In the genomic region with DNA sequence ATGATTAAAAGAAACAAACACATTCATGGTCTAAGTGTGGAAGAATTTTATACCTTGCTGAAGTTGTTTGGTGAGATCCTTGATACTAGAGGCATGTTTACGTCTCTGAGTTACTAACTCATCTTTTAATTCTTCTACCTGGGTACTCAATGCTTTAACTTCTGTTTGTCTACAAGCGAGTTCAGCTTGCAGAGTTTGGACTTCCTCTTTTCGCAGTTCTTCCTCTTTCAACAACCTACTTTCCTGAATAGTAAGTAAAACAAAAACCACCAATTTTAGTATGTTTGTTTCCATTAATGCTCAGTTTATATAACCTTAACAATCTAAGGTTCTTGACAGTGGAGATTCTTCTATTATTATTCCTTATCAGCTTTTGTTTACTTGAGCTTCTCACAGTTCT, we compare ENCODE assay signal across 15 cellular contexts. TPM values are rescaled to one million over a fixed set of nuclear protein-coding genes. Genes with fewer than 3 reads are reported as not detected.
DNase-seq lines count a peak whose midpoint lies in the region; ATAC-seq, FAIRE-seq and TF ChIP-seq lines count a peak whose summit lies in the region.
"Had no signal": no experiment of that assay in that cellular context is flagged by ENCODE, and none has a peak within 500 bp of the region (broad histone marks: within the 10 kb centered on the region; RNA-seq: fewer than 3 reads in every experiment).

No MANE protein-coding gene starts in this region.

- no peaks in the 10 kb centered on the region for H3K79me2 ChIP-seq in K562 (ENCODE audit: control insufficient read depth, insufficient read depth, low read length)

- no peaks in the 10 kb centered on the region for H3K27me3 Mint-ChIP-seq in CD8-positive, alpha-beta memory T cell
- no peaks in the 10 kb centered on the region for H3K27me3 Mint-ChIP-seq in T-helper 2 cell treated with Interferon-gamma antibody and Interleukin-4, amounts not matched to agents 5 μg/mL and 100 μg/mL, for 36 hours (ENCODE audit: low read depth)
- no peaks in the 10 kb centered on the region for H3K27me3 Mint-ChIP-seq in CD4-positive, alpha-beta T cell
- H3K27me3 Mint-ChIP-seq: activated naive CD8-positive, alpha-beta T cell treated with anti-CD3 and anti-CD28 coated beads for 36 hours had no signal

- 54% methylated on average over 3 of the region's 3 CpGs for WGBS in K562 (ENCODE audit: insufficient coverage, low coverage, missing lambda C conversion rate)

- no peak overlapping the region for H3K9ac ChIP-seq in K562 (ENCODE audit: insufficient read depth in 1 of 2, low read depth in 2 of 2, low read length in 2 of 2)

- no peak overlapping the region for H3K4me2 ChIP-seq in K562 (ENCODE audit: insufficient read depth, low read length)

- H3K4me3 Mint-ChIP-seq in CD8-positive, alpha-beta memory T cell: no peak overlapping the region
- no peak overlapping the region for H3K4me3 Mint-ChIP-seq in T-helper 2 cell treated with Interferon-gamma antibody and Interleukin-4, amounts not matched to agents 5 μg/mL and 100 μg/mL, for 36 hours
- H3K4me3 Mint-ChIP-seq in CD4-positive, alpha-beta T cell: no peak overlapping the region
- H3K4me3 Mint-ChIP-seq: activated naive CD8-positive, alpha-beta T cell treated with anti-CD3 and anti-CD28 coated beads for 36 hours; WTC11 had no signal

- TF ChIP-seq CTCF in K562 (IDR thresholded peaks at IDR 0.05 in 2 of 3, conservative IDR thresholded peaks at IDR 0.05 in 1 of 3; ENCODE audit: insufficient read depth in 2 of 3, low read depth in 1 of 3, low read length in 3 of 3): no peak
- no peak for TF ChIP-seq CTCF in CD4-positive, alpha-beta T cell (IDR thresholded peaks at IDR 0.05)

- no peaks in the 10 kb centered on the region for H3K9me3 ChIP-seq in K562 (replicated peaks; ENCODE audit: control insufficient read depth, insufficient read depth, low read depth, low read length)
- H3K9me3 ChIP-seq in CD8-positive, alpha-beta memory T cell (ENCODE audit: low read length): no peaks in the 10 kb centered on the region
- no peaks in the 10 kb centered on the region for H3K9me3 ChIP-seq in CD4-positive, alpha-beta T cell (ENCODE audit: control insufficient read depth, low read length)
- H3K9me3 ChIP-seq: prostate gland, tibial artery had no signal

- no peak for TF ChIP-seq EP300 in K562 (IDR thresholded peaks at IDR 0.05; ENCODE audit: low read length)

- no peak for TF ChIP-seq POLR2A in K562 (conservative IDR thresholded peaks at IDR 0.05)

- no peak overlapping the region for H2AFZ ChIP-seq in K562 (ENCODE audit: low read depth, low read length)

- TF ChIP-seq RAD21 in K562 (CRISPR knock-in tag; conservative IDR thresholded peaks at IDR 0.05 in 1 of 2, IDR thresholded peaks at IDR 0.05 in 1 of 2): no peak

- H3K27me3 ChIP-seq in K562 (ENCODE audit: control insufficient read depth in 2 of 2, insufficient read depth in 2 of 2, low read length in 2 of 2): no peaks in the 10 kb centered on the region
- no peaks in the 10 kb centered on the region for H3K27me3 ChIP-seq in CD8-positive, alpha-beta memory T cell (ENCODE audit: insufficient read depth, low read length, poor library complexity, severe bottlenecking)
- no peaks in the 10 kb centered on the region for H3K27me3 ChIP-seq in CD4-positive, alpha-beta T cell (ENCODE audit: control insufficient read depth, insufficient read depth, low read length)
- H3K27me3 ChIP-seq: tibial artery had no signal

- H3K4me1 Mint-ChIP-seq in CD8-positive, alpha-beta memory T cell: no peaks in the 10 kb centered on the region
- H3K4me1 Mint-ChIP-seq in T-helper 2 cell treated with Interferon-gamma antibody and Interleukin-4, amounts not matched to agents 5 μg/mL and 100 μg/mL, for 36 hours (ENCODE audit: low read depth): peaks cover 3% of the 10 kb centered on the region
- no peaks in the 10 kb centered on the region for H3K4me1 Mint-ChIP-seq in CD4-positive, alpha-beta T cell (ENCODE audit: low read depth)
- H3K4me1 Mint-ChIP-seq: activated naive CD8-positive, alpha-beta T cell treated with anti-CD3 and anti-CD28 coated beads for 36 hours; WTC11 had no signal

- no peak overlapping the region for H3K4me3 ChIP-seq in K562
- H3K4me3 ChIP-seq in CD8-positive, alpha-beta memory T cell (ENCODE audit: low read length): no peak overlapping the region
- H3K4me3 ChIP-seq: prostate gland, tibial artery had no signal

- no peaks in the 10 kb centered on the region for H3K9me1 ChIP-seq in K562 (ENCODE audit: control insufficient read depth, insufficient read depth, low read length)

- no peaks in the 10 kb centered on the region for H3K9me3 Mint-ChIP-seq in CD8-positive, alpha-beta memory T cell
- no peaks in the 10 kb centered on the region for H3K9me3 Mint-ChIP-seq in T-helper 2 cell treated with Interferon-gamma antibody and Interleukin-4, amounts not matched to agents 5 μg/mL and 100 μg/mL, for 36 hours
- H3K9me3 Mint-ChIP-seq in CD4-positive, alpha-beta T cell: no peaks in the 10 kb centered on the region
- H3K9me3 Mint-ChIP-seq: activated naive CD8-positive, alpha-beta T cell treated with anti-CD3 and anti-CD28 coated beads for 36 hours; WTC11 had no signal

- DNase-seq in K562 (ENCODE audit: extremely low read depth in 1 of 4, low spot score in 3 of 4) (no peak), HTR-8/SVneo (ENCODE audit: insufficient read length, low spot score) (no peak)
- no peak for DNase-seq in CD8-positive, alpha-beta memory T cell
- DNase-seq in T-helper 2 cell treated with Interferon-gamma antibody and Interleukin-4, amounts not matched to agents 5 μg/mL and 100 μg/mL, for 36 hours (ENCODE audit: low spot score): no peak
- DNase-seq in CD4-positive, alpha-beta T cell: no peak
- DNase-seq: activated naive CD8-positive, alpha-beta T cell treated with anti-CD3 and anti-CD28 coated beads for 36 hours; dermis blood vessel endothelial cell; NCI-H1105; stimulated activated CD4-positive, alpha-beta T cell treated with anti-CD3 and anti-CD28 coated beads, Interleukin-4, amount 100 ng/mL, for 4 hours; tibial artery had no signal

- H4K20me1 ChIP-seq in K562 (replicated peaks; ENCODE audit: control insufficient read depth, insufficient read depth, low read length): no peaks in the 10 kb centered on the region

- H3K36me3 Mint-ChIP-seq in CD8-positive, alpha-beta memory T cell: peaks cover 9 to 85% (median 49%) of the 10 kb centered on the region in 3 donors
- peaks cover 46% of the 10 kb centered on the region for H3K36me3 Mint-ChIP-seq in T-helper 2 cell treated with Interferon-gamma antibody and Interleukin-4, amounts not matched to agents 5 μg/mL and 100 μg/mL, for 36 hours (ENCODE audit: low read depth)
- peaks cover 93% of the 10 kb centered on the region for H3K36me3 Mint-ChIP-seq in CD4-positive, alpha-beta T cell (ENCODE audit: low read depth)

- peak overlapping the region in 1 of 8 donors; percentile 33 for H3K27ac Mint-ChIP-seq in CD8-positive, alpha-beta memory T cell
- no peak overlapping the region for H3K27ac Mint-ChIP-seq in T-helper 2 cell treated with Interferon-gamma antibody and Interleukin-4, amounts not matched to agents 5 μg/mL and 100 μg/mL, for 36 hours
- H3K27ac Mint-ChIP-seq in CD4-positive, alpha-beta T cell: no peak overlapping the region
- H3K27ac Mint-ChIP-seq: activated naive CD8-positive, alpha-beta T cell treated with anti-CD3 and anti-CD28 coated beads for 36 hours; WTC11 had no signal

- POLR2A ChIA-PET in K562 (lab: Yijun Ruan, JAX): interaction anchor here (0.6 kb wide), 1 partner anchor 143 kb away, joined by 4 read pairs; no protein-coding TSS in a partner anchor
- POLR2A ChIA-PET in CD8-positive, alpha-beta memory T cell (lab: Charles Lee): no interaction called here
- POLR2A ChIA-PET in CD4-positive, alpha-beta T cell (lab: Charles Lee): no interaction called here

- CTCF ChIA-PET in K562 (lab: Yijun Ruan, JAX; ENCODE audit: low intra/inter-chr PET ratio): no interaction called here
- CTCF ChIA-PET in CD8-positive, alpha-beta memory T cell (lab: Charles Lee): no interaction called here
- CTCF ChIA-PET in CD4-positive, alpha-beta T cell (lab: Charles Lee): interaction anchor here (0.6 kb wide), 1 partner anchor 10 kb away, joined by 3 read pairs; no protein-coding TSS in a partner anchor

- no TSS peak for BruUV-seq in K562 (replicated peaks; lab: Mats Ljungman, UMichigan)

- H3K36me3 ChIP-seq in K562 (ENCODE audit: control insufficient read depth, insufficient read depth, low read length): peaks cover 7% of the 10 kb centered on the region; the same call in 2 of the 3 replicates
- peaks cover 46% of the 10 kb centered on the region for H3K36me3 ChIP-seq in CD8-positive, alpha-beta memory T cell (ENCODE audit: insufficient read depth, low read length)
- H3K36me3 ChIP-seq: prostate gland had no signal

- FAIRE-seq in K562 (lab: Jason Lieb, UNC) (peak; percentile 26), HTR-8/SVneo (lab: Jason Lieb, UNC) (no peak)

- ATAC-seq in GM18502 (IDR thresholded peaks at IDR 0.05; ENCODE audit: poor library complexity, unreplicated experiment) (peak; percentile 72), GM21423 (IDR thresholded peaks at IDR 0.05; ENCODE audit: unreplicated experiment) (peak; percentile 91), HG03460 (IDR thresholded peaks at IDR 0.05; ENCODE audit: unreplicated experiment) (peak; percentile 80), K562 (no peak)
- ATAC-seq in CD4-positive, alpha-beta T cell (ENCODE audit: poor library complexity): no peak
- ATAC-seq: WTC11 had no signal

- no peak overlapping the region for H3K27ac ChIP-seq in K562 (ENCODE audit: extremely low read depth, low read depth, low read length)
- no peak overlapping the region for H3K27ac ChIP-seq in CD8-positive, alpha-beta memory T cell (ENCODE audit: low read depth, low read length)
- no peak overlapping the region for H3K27ac ChIP-seq in CD4-positive, alpha-beta T cell (ENCODE audit: low read depth, low read length)
- H3K27ac ChIP-seq: prostate gland, tibial artery had no signal

- H3K4me1 ChIP-seq in K562 (replicated peaks in 1 of 2; ENCODE audit: control insufficient read depth in 2 of 2, insufficient read depth in 2 of 2, low read length in 2 of 2): no peaks in the 10 kb centered on the region
- no peaks in the 10 kb centered on the region for H3K4me1 ChIP-seq in CD8-positive, alpha-beta memory T cell (ENCODE audit: insufficient read depth, low read length)
- H3K4me1 ChIP-seq: prostate gland, tibial artery had no signal

- in situ Hi-C loops in K562 (cut with MboI): no loop called here

- intact Hi-C loops in K562 (cut with micrococcal nuclease): no loop called here
- intact Hi-C loops in CD4-positive, alpha-beta T cell (cut with DNase I, micrococcal nuclease): no loop called here

RNA-seq across cellular contexts. Expression of a gene that starts 42.9 kb away (rescaled TPM):
- total RNA-seq in K562 (2011; cell fraction: chromatin; rRNA removed; ENCODE audit: low replicate concordance): 6.9 and 39.4 TPM in 2 replicates
- 3.7 and 5.5 TPM in 2 replicates for total RNA-seq in K562 (2011; cell fraction: nucleolus; rRNA removed)
- 9.8 and 21.8 TPM in 2 replicates for total RNA-seq in K562 (2011; cell fraction: nucleoplasm; rRNA removed)
- 2.5 and 7.5 TPM in 2 replicates for total RNA-seq in K562 (2014; rRNA removed)
- 6.2 and 8.3 TPM in 2 replicates for total RNA-seq in K562 (2014; rRNA removed; fragmentation: Illumina TruSeq; extraction: Trizol)
- total RNA-seq in K562 (2015; rRNA removed; fragmentation: Illumina TruSeq; extraction: Trizol): 4.7 and 5.5 TPM in 2 replicates
- total RNA-seq in K562 (2021): 3.3 and 3.8 TPM in 2 replicates
- 5.4 and 7.1 TPM in 2 replicates for polyA plus RNA-seq in K562 (2011; rRNA removed)
- polyA plus RNA-seq in K562 (2011; cell fraction: cytosol; rRNA removed): 0.57 and 2.1 TPM in 2 replicates
- polyA plus RNA-seq in K562 (2011; cell fraction: nucleus; rRNA removed): 3.4 and 5.4 TPM in 2 replicates
- 2.5 and 4.1 TPM in 2 replicates for polyA plus RNA-seq in K562 (2012)
- 4.1 and 4.7 TPM in 2 replicates for polyA plus RNA-seq in K562 (2014; fragmentation: Illumina TruSeq; extraction: Trizol)
- polyA plus RNA-seq in K562 (2014; fragmentation: Nextera tagmentation; extraction: Ambion mirVana): 1 to 10 TPM; 2.0 to 2.6 TPM
- polyA plus RNA-seq in K562 (2014; rRNA removed): 2.5 and 3.6 TPM in 2 replicates
- 9.6 and 18.2 TPM in 2 replicates for polyA minus RNA-seq in K562 (2011; rRNA and poly(A)+ RNA removed)
- 1.5 and 2.2 TPM in 2 replicates for polyA minus RNA-seq in K562 (2011; cell fraction: cytosol; rRNA and poly(A)+ RNA removed)
- polyA minus RNA-seq in K562 (2011; cell fraction: nucleus; rRNA and poly(A)+ RNA removed): 6.2 and 17.5 TPM in 2 replicates
- 10 to 100 TPM; 11.3 to 14.0 TPM for total RNA-seq in CD8-positive, alpha-beta memory T cell
- polyA plus RNA-seq in CD8-positive, alpha-beta memory T cell: 24.9 TPM
- total RNA-seq in CD4-positive, alpha-beta T cell: 10 to 100 TPM; 55.0 to 55.9 TPM

RNA-seq across cellular contexts. Expression of a gene that starts 48.1 kb away (rescaled TPM):
- total RNA-seq in K562 (2011; cell fraction: chromatin; rRNA removed; ENCODE audit: low replicate concordance): not detected in 2 replicates
- total RNA-seq in K562 (2011; cell fraction: nucleolus; rRNA removed): not detected in 2 replicates
- not detected in 2 replicates for total RNA-seq in K562 (2011; cell fraction: nucleoplasm; rRNA removed)
- total RNA-seq in K562 (2014; rRNA removed): not detected in 2 replicates
- not detected in 2 replicates for total RNA-seq in K562 (2014; rRNA removed; fragmentation: Illumina TruSeq; extraction: Trizol)
- total RNA-seq in K562 (2015; rRNA removed; fragmentation: Illumina TruSeq; extraction: Trizol): not detected in 2 replicates
- total RNA-seq in K562 (2021): not detected in 2 replicates
- not detected in 2 replicates for polyA plus RNA-seq in K562 (2011; rRNA removed)
- not detected in 2 replicates for polyA plus RNA-seq in K562 (2011; cell fraction: cytosol; rRNA removed)
- polyA plus RNA-seq in K562 (2011; cell fraction: nucleus; rRNA removed): not detected in 2 replicates
- polyA plus RNA-seq in K562 (2012): not detected in 2 replicates
- polyA plus RNA-seq in K562 (2014; fragmentation: Illumina TruSeq; extraction: Trizol): not detected in 2 replicates
- polyA plus RNA-seq in K562 (2014; fragmentation: Nextera tagmentation; extraction: Ambion mirVana): not detected
- polyA plus RNA-seq in K562 (2014; rRNA removed): not detected in 2 replicates
- polyA minus RNA-seq in K562 (2011; rRNA and poly(A)+ RNA removed): not detected in 2 replicates
- not detected in 2 replicates for polyA minus RNA-seq in K562 (2011; cell fraction: cytosol; rRNA and poly(A)+ RNA removed)
- not detected in 2 replicates for polyA minus RNA-seq in K562 (2011; cell fraction: nucleus; rRNA and poly(A)+ RNA removed)
- total RNA-seq in CD8-positive, alpha-beta memory T cell: under 1 TPM; 0.13 to 0.16 TPM
- polyA plus RNA-seq in CD8-positive, alpha-beta memory T cell: 0.14 TPM
- not detected for total RNA-seq in CD4-positive, alpha-beta T cell

Comparison
In these comparisons a context has a peak if more than half of its experiments do, and no peak if none do; other contexts are left out.
1. ATAC-seq: peak in GM18502 (single experiment), GM21423 (single experiment) and HG03460 (single experiment); none in K562 (single experiment) and CD4-positive, alpha-beta T cell (single experiment).